Comparison of ENCODE assay signal across 1 cellular context in the genomic region with DNA sequence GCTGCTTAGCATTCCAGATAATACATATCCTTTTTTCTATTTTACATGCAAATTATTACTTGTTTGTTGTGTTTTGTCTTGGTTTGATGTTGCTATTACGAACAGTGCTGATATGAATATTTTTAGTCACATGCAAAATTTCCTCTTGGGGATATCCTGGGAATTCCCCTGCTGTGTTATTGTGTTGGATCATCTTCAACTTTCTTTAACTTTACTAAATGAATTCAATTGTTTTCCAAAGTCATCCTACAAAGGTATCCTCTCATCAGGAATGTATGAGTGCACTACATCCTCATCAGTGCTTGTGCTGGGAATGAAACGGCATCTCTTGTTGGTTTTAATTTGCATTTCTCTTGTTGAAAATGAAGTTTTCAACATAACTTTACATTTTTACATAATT.
TF ChIP-seq lines count a peak whose summit lies in the region.

No MANE protein-coding gene starts in this region.

TF ChIP-seq in WTC11, 78 proteins besides CTCF, POLR2A, EP300 and RAD21 (continued from another document):
- TF ChIP-seq, protein P1, sequence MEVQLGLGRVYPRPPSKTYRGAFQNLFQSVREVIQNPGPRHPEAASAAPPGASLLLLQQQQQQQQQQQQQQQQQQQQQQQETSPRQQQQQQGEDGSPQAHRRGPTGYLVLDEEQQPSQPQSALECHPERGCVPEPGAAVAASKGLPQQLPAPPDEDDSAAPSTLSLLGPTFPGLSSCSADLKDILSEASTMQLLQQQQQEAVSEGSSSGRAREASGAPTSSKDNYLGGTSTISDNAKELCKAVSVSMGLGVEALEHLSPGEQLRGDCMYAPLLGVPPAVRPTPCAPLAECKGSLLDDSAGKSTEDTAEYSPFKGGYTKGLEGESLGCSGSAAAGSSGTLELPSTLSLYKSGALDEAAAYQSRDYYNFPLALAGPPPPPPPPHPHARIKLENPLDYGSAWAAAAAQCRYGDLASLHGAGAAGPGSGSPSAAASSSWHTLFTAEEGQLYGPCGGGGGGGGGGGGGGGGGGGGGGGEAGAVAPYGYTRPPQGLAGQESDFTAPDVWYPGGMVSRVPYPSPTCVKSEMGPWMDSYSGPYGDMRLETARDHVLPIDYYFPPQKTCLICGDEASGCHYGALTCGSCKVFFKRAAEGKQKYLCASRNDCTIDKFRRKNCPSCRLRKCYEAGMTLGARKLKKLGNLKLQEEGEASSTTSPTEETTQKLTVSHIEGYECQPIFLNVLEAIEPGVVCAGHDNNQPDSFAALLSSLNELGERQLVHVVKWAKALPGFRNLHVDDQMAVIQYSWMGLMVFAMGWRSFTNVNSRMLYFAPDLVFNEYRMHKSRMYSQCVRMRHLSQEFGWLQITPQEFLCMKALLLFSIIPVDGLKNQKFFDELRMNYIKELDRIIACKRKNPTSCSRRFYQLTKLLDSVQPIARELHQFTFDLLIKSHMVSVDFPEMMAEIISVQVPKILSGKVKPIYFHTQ (CRISPR knock-in tag; IDR thresholded peaks at IDR 0.05), result no peak
- TF ChIP-seq, protein P2, sequence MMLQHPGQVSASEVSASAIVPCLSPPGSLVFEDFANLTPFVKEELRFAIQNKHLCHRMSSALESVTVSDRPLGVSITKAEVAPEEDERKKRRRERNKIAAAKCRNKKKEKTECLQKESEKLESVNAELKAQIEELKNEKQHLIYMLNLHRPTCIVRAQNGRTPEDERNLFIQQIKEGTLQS (CRISPR knock-in tag; conservative IDR thresholded peaks at IDR 0.05), result no peak
- TF ChIP-seq KAT7 (CRISPR knock-in tag; IDR thresholded peaks at IDR 0.05; ENCODE audit: borderline replicate concordance) (no peak), FOXP1 (CRISPR knock-in tag; IDR thresholded peaks at IDR 0.05; ENCODE audit: borderline replicate concordance) (no peak), GTF2I (CRISPR knock-in tag; conservative IDR thresholded peaks at IDR 0.05) (no peak)
- TF ChIP-seq, protein P3, sequence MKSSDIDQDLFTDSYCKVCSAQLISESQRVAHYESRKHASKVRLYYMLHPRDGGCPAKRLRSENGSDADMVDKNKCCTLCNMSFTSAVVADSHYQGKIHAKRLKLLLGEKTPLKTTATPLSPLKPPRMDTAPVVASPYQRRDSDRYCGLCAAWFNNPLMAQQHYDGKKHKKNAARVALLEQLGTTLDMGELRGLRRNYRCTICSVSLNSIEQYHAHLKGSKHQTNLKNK (CRISPR knock-in tag; IDR thresholded peaks at IDR 0.05), result no peak
- TF ChIP-seq, protein P4, sequence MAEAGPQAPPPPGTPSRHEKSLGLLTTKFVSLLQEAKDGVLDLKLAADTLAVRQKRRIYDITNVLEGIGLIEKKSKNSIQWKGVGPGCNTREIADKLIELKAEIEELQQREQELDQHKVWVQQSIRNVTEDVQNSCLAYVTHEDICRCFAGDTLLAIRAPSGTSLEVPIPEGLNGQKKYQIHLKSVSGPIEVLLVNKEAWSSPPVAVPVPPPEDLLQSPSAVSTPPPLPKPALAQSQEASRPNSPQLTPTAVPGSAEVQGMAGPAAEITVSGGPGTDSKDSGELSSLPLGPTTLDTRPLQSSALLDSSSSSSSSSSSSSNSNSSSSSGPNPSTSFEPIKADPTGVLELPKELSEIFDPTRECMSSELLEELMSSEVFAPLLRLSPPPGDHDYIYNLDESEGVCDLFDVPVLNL (CRISPR knock-in tag; IDR thresholded peaks at IDR 0.05; ENCODE audit: borderline replicate concordance, low read depth), result no peak
